ENCODE assay signal across 1 cellular context in the genomic region with DNA sequence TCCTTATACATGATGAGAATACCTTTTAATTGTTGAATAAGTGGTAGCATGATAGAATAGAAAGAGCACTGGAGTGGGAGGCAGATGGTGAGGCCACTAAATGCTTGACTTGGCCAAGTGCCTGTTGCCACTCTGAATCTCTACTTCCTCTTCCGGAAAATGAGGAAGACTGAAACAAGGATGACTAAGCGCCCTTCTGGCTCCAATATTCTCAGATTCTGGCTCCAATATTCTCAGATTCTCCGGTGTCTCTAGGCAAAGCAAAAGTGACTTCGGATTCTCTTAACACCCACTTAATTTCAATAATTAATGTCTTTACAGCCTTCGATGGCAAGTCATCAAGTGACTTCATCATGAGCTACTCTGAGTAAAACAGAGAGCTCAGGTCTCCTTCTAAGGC.
TF ChIP-seq lines count a peak whose summit lies in the region.

No MANE protein-coding gene starts in this region.

TF ChIP-seq in K562, 482 proteins besides CTCF, POLR2A, EP300 and RAD21 (continued from another document and continues in another):
- TF ChIP-seq YY1 (IDR thresholded peaks at IDR 0.05; ENCODE audit: borderline replicate concordance in 1 of 3, control insufficient read depth in 1 of 3, extremely low read depth in 1 of 3, insufficient read depth in 3 of 3, insufficient read length in 1 of 3, insufficient replicate concordance in 2 of 3, low read depth in 1 of 3, low read length in 2 of 3) (no peak), ADNP (tag; IDR thresholded peaks at IDR 0.05) (no peak), PHTF2 (CRISPR knock-in tag; IDR thresholded peaks at IDR 0.05) (no peak), CBFA2T2 (conservative IDR thresholded peaks at IDR 0.05) (no peak), TCF7L2 (IDR thresholded peaks at IDR 0.05; ENCODE audit: low read depth, low read length) (no peak), DACH1 (IDR thresholded peaks at IDR 0.05; ENCODE audit: partially characterized antibody) (no peak), NFATC3 (IDR thresholded peaks at IDR 0.05) (no peak), RFX7 (CRISPR knock-in tag; IDR thresholded peaks at IDR 0.05) (no peak), RBM34 (IDR thresholded peaks at IDR 0.05; ENCODE audit: borderline replicate concordance, insufficient read depth, low read length) (no peak), ZBTB17 (CRISPR knock-in tag; IDR thresholded peaks at IDR 0.05) (no peak), IRF2 (CRISPR knock-in tag; IDR thresholded peaks at IDR 0.05) (no peak), ZNF140 (CRISPR knock-in tag; IDR thresholded peaks at IDR 0.05) (no peak), KLF13 (tag; IDR thresholded peaks at IDR 0.05; ENCODE audit: borderline replicate concordance, low read depth) (no peak), SPI1 (IDR thresholded peaks at IDR 0.05; ENCODE audit: borderline replicate concordance, low read depth, low read length) (peak; percentile 70; the same call in 1 of the 2 replicates), ZNF316 (IDR thresholded peaks at IDR 0.05) (0 out of 2 replicates have a peak, but pooled peaks have one; percentile 14), HNRNPH1 (optimal IDR thresholded peaks at IDR 0.05; ENCODE audit: low read depth, low read length) (no peak), FOS (IDR thresholded peaks at IDR 0.05; ENCODE audit: extremely low read depth, insufficient read length) (no peak), ETV6 (IDR thresholded peaks at IDR 0.05; ENCODE audit: borderline replicate concordance in 1 of 2, low read depth in 2 of 2, low read length in 1 of 2) (peak; percentile 67 to 69; a peak in 2 of 4 replicates), ETV6 (CRISPR knock-in tag; IDR thresholded peaks at IDR 0.05; ENCODE audit: borderline replicate concordance) (no peak), MAFK (IDR thresholded peaks at IDR 0.05; ENCODE audit: low read length) (peak; percentile 19; the same call in 1 of the 2 replicates), ZNF324 (CRISPR knock-in tag; IDR thresholded peaks at IDR 0.05) (no peak), GABPA (tag; conservative IDR thresholded peaks at IDR 0.05; ENCODE audit: low read depth) (peak; percentile 37; the same call in 1 of the 2 replicates), CREM (IDR thresholded peaks at IDR 0.05; ENCODE audit: low read depth) (no peak), ARID2 (IDR thresholded peaks at IDR 0.05) (no peak), HLTF (IDR thresholded peaks at IDR 0.05) (no peak), FOSL1 (tag; conservative IDR thresholded peaks at IDR 0.05) (0 out of 2 replicates have a peak, but pooled peaks have one; percentile 12), HNRNPLL (IDR thresholded peaks at IDR 0.05; ENCODE audit: low read depth, low read length, poor library complexity, severe bottlenecking) (no peak), NEUROD1 (IDR thresholded peaks at IDR 0.05; ENCODE audit: borderline replicate concordance, low read depth, low read length, partially characterized antibody) (no peak)
- TF ChIP-seq, protein P1, sequence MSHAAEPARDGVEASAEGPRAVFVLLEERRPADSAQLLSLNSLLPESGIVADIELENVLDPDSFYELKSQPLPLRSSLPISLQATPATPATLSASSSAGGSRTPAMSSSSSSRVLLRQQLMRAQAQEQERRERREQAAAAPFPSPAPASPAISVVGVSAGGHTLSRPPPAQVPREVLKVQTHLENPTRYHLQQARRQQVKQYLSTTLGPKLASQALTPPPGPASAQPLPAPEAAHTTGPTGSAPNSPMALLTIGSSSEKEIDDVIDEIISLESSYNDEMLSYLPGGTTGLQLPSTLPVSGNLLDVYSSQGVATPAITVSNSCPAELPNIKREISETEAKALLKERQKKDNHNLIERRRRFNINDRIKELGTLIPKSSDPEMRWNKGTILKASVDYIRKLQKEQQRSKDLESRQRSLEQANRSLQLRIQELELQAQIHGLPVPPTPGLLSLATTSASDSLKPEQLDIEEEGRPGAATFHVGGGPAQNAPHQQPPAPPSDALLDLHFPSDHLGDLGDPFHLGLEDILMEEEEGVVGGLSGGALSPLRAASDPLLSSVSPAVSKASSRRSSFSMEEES (CRISPR knock-in tag; IDR thresholded peaks at IDR 0.05), result no peak
- TF ChIP-seq, protein P2, sequence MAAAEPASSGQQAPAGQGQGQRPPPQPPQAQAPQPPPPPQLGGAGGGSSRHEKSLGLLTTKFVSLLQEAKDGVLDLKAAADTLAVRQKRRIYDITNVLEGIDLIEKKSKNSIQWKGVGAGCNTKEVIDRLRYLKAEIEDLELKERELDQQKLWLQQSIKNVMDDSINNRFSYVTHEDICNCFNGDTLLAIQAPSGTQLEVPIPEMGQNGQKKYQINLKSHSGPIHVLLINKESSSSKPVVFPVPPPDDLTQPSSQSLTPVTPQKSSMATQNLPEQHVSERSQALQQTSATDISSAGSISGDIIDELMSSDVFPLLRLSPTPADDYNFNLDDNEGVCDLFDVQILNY (CRISPR knock-in tag; IDR thresholded peaks at IDR 0.05), result no peak
- TF ChIP-seq, protein P3, sequence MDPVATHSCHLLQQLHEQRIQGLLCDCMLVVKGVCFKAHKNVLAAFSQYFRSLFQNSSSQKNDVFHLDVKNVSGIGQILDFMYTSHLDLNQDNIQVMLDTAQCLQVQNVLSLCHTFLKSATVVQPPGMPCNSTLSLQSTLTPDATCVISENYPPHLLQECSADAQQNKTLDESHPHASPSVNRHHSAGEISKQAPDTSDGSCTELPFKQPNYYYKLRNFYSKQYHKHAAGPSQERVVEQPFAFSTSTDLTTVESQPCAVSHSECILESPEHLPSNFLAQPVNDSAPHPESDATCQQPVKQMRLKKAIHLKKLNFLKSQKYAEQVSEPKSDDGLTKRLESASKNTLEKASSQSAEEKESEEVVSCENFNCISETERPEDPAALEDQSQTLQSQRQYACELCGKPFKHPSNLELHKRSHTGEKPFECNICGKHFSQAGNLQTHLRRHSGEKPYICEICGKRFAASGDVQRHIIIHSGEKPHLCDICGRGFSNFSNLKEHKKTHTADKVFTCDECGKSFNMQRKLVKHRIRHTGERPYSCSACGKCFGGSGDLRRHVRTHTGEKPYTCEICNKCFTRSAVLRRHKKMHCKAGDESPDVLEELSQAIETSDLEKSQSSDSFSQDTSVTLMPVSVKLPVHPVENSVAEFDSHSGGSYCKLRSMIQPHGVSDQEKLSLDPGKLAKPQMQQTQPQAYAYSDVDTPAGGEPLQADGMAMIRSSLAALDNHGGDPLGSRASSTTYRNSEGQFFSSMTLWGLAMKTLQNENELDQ (CRISPR knock-in tag; IDR thresholded peaks at IDR 0.05; ENCODE audit: borderline replicate concordance), result no peak
- TF ChIP-seq, protein P4, sequence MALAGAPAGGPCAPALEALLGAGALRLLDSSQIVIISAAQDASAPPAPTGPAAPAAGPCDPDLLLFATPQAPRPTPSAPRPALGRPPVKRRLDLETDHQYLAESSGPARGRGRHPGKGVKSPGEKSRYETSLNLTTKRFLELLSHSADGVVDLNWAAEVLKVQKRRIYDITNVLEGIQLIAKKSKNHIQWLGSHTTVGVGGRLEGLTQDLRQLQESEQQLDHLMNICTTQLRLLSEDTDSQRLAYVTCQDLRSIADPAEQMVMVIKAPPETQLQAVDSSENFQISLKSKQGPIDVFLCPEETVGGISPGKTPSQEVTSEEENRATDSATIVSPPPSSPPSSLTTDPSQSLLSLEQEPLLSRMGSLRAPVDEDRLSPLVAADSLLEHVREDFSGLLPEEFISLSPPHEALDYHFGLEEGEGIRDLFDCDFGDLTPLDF (CRISPR knock-in tag; IDR thresholded peaks at IDR 0.05), result no peak
- TF ChIP-seq, protein P5, sequence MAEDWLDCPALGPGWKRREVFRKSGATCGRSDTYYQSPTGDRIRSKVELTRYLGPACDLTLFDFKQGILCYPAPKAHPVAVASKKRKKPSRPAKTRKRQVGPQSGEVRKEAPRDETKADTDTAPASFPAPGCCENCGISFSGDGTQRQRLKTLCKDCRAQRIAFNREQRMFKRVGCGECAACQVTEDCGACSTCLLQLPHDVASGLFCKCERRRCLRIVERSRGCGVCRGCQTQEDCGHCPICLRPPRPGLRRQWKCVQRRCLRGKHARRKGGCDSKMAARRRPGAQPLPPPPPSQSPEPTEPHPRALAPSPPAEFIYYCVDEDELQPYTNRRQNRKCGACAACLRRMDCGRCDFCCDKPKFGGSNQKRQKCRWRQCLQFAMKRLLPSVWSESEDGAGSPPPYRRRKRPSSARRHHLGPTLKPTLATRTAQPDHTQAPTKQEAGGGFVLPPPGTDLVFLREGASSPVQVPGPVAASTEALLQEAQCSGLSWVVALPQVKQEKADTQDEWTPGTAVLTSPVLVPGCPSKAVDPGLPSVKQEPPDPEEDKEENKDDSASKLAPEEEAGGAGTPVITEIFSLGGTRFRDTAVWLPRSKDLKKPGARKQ (CRISPR knock-in tag; IDR thresholded peaks at IDR 0.05), result no peak
- TF ChIP-seq, protein P6, sequence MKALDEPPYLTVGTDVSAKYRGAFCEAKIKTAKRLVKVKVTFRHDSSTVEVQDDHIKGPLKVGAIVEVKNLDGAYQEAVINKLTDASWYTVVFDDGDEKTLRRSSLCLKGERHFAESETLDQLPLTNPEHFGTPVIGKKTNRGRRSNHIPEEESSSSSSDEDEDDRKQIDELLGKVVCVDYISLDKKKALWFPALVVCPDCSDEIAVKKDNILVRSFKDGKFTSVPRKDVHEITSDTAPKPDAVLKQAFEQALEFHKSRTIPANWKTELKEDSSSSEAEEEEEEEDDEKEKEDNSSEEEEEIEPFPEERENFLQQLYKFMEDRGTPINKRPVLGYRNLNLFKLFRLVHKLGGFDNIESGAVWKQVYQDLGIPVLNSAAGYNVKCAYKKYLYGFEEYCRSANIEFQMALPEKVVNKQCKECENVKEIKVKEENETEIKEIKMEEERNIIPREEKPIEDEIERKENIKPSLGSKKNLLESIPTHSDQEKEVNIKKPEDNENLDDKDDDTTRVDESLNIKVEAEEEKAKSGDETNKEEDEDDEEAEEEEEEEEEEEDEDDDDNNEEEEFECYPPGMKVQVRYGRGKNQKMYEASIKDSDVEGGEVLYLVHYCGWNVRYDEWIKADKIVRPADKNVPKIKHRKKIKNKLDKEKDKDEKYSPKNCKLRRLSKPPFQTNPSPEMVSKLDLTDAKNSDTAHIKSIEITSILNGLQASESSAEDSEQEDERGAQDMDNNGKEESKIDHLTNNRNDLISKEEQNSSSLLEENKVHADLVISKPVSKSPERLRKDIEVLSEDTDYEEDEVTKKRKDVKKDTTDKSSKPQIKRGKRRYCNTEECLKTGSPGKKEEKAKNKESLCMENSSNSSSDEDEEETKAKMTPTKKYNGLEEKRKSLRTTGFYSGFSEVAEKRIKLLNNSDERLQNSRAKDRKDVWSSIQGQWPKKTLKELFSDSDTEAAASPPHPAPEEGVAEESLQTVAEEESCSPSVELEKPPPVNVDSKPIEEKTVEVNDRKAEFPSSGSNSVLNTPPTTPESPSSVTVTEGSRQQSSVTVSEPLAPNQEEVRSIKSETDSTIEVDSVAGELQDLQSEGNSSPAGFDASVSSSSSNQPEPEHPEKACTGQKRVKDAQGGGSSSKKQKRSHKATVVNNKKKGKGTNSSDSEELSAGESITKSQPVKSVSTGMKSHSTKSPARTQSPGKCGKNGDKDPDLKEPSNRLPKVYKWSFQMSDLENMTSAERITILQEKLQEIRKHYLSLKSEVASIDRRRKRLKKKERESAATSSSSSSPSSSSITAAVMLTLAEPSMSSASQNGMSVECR (CRISPR knock-in tag; IDR thresholded peaks at IDR 0.05), result no peak
- TF ChIP-seq, protein P7, sequence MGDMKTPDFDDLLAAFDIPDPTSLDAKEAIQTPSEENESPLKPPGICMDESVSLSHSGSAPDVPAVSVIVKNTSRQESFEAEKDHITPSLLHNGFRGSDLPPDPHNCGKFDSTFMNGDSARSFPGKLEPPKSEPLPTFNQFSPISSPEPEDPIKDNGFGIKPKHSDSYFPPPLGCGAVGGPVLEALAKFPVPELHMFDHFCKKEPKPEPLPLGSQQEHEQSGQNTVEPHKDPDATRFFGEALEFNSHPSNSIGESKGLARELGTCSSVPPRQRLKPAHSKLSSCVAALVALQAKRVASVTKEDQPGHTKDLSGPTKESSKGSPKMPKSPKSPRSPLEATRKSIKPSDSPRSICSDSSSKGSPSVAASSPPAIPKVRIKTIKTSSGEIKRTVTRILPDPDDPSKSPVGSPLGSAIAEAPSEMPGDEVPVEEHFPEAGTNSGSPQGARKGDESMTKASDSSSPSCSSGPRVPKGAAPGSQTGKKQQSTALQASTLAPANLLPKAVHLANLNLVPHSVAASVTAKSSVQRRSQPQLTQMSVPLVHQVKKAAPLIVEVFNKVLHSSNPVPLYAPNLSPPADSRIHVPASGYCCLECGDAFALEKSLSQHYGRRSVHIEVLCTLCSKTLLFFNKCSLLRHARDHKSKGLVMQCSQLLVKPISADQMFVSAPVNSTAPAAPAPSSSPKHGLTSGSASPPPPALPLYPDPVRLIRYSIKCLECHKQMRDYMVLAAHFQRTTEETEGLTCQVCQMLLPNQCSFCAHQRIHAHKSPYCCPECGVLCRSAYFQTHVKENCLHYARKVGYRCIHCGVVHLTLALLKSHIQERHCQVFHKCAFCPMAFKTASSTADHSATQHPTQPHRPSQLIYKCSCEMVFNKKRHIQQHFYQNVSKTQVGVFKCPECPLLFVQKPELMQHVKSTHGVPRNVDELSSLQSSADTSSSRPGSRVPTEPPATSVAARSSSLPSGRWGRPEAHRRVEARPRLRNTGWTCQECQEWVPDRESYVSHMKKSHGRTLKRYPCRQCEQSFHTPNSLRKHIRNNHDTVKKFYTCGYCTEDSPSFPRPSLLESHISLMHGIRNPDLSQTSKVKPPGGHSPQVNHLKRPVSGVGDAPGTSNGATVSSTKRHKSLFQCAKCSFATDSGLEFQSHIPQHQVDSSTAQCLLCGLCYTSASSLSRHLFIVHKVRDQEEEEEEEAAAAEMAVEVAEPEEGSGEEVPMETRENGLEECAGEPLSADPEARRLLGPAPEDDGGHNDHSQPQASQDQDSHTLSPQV (IDR thresholded peaks at IDR 0.05), result no peak
- TF ChIP-seq, protein P8, sequence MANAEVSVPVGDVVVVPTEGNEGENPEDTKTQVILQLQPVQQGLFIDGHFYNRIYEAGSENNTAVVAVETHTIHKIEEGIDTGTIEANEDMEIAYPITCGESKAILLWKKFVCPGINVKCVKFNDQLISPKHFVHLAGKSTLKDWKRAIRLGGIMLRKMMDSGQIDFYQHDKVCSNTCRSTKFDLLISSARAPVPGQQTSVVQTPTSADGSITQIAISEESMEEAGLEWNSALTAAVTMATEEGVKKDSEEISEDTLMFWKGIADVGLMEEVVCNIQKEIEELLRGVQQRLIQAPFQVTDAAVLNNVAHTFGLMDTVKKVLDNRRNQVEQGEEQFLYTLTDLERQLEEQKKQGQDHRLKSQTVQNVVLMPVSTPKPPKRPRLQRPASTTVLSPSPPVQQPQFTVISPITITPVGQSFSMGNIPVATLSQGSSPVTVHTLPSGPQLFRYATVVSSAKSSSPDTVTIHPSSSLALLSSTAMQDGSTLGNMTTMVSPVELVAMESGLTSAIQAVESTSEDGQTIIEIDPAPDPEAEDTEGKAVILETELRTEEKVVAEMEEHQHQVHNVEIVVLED (CRISPR knock-in tag; IDR thresholded peaks at IDR 0.05), result no peak
- TF ChIP-seq, protein P9, sequence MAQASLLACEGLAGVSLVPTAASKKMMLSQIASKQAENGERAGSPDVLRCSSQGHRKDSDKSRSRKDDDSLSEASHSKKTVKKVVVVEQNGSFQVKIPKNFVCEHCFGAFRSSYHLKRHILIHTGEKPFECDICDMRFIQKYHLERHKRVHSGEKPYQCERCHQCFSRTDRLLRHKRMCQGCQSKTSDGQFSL (CRISPR knock-in tag; IDR thresholded peaks at IDR 0.05), result no peak
- TF ChIP-seq, protein P9 (tag; IDR thresholded peaks at IDR 0.05), result no peak
- TF ChIP-seq, protein P10, sequence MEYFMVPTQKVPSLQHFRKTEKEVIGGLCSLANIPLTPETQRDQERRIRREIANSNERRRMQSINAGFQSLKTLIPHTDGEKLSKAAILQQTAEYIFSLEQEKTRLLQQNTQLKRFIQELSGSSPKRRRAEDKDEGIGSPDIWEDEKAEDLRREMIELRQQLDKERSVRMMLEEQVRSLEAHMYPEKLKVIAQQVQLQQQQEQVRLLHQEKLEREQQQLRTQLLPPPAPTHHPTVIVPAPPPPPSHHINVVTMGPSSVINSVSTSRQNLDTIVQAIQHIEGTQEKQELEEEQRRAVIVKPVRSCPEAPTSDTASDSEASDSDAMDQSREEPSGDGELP (CRISPR knock-in tag; IDR thresholded peaks at IDR 0.05; ENCODE audit: borderline replicate concordance), result no peak
